ENCODE assay signal across 19 cellular contexts in the genomic region with DNA sequence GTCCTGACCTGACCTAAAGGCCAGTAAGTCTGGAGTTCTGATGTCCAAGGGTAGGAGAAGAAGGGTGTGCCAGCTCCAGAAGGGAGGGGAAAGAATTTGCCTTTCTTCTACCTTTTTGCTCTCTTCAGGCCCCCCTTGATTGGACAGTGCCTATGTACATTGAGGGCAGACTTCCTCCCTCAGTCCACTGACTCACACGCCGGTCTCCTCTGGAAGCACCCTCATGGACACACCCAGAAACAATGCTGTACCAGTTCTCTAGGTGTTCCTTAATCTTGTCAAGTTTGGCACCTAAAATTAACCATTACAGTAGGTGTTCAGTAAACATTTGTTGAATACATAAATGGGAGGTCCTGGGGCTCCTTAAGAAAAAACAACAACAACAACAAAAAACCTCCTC.
"Had no signal": no experiment of that assay in that cellular context is flagged by ENCODE, and none has a peak within 500 bp of the region (broad histone marks: within the 10 kb centered on the region; RNA-seq: fewer than 3 reads in every experiment).

No MANE protein-coding gene starts in this region.

- FAIRE-seq: endothelial cell of umbilical vein, urothelium cell line had no signal

- H3K27me3 ChIP-seq: colonic mucosa, esophagus squamous epithelium, neutrophil, right atrium auricular region, sigmoid colon had no signal

- H3K27ac ChIP-seq: colonic mucosa, esophagus squamous epithelium, neutrophil, right atrium auricular region, sigmoid colon, skin epidermis, stomach had no signal

- H3K36me3 ChIP-seq: colonic mucosa, esophagus squamous epithelium, neutrophil, right atrium auricular region, sigmoid colon, stomach had no signal

- H3K4me3 ChIP-seq: colonic mucosa, esophagus squamous epithelium, lung, right atrium auricular region, sigmoid colon, skin epidermis, stomach had no signal

- H3K9me3 ChIP-seq: colonic mucosa, esophagus squamous epithelium, neutrophil, right atrium auricular region, sigmoid colon had no signal

- H3K4me1 ChIP-seq: colonic mucosa, sigmoid colon, stomach had no signal

- ATAC-seq: left colon; left ventricle myocardium superior; naive thymus-derived CD8-positive, alpha-beta T cell had no signal

- DNase-seq: colonic mucosa; effector CD4-positive, alpha-beta T cell; endodermal cell; esophagus squamous epithelium; foreskin fibroblast; immature natural killer cell; left colon; left ventricle myocardium superior; naive thymus-derived CD8-positive, alpha-beta T cell; sigmoid colon; stimulated activated naive CD4-positive, alpha-beta T cell; stomach; substantia nigra had no signal
